In genomic region chr17:6455321-6455705, GRCh38 we compare ENCODE assay signal across 8 cellular contexts. TPM values are rescaled to one million over a fixed set of nuclear protein-coding genes. Genes with fewer than 3 reads are reported as not detected.
DNase-seq lines count a peak whose midpoint lies in the region; ATAC-seq, FAIRE-seq and TF ChIP-seq lines count a peak whose summit lies in the region.

No MANE protein-coding gene starts in this region.

- no peak overlapping the region for H3K56ac ChIP-seq in H1 (replicated peaks; ENCODE audit: insufficient read length, low read depth, low read length)

- H2AFZ ChIP-seq in H1 (ENCODE audit: low read length) (no peak overlapping the region), neuronal stem cell (ENCODE audit: low read length) (peak overlapping the region; percentile 24)

- no peak; a peak in 1 of 3 replicates for TF ChIP-seq POLR2A in H1 (IDR thresholded peaks at IDR 0.05; ENCODE audit: control extremely low read depth in 1 of 2, low read depth in 2 of 2, low read length in 2 of 2)

- H3K4me1 ChIP-seq in H1 (replicated peaks in 1 of 4; ENCODE audit: control insufficient read depth in 3 of 4, insufficient read depth in 4 of 4, low read length in 3 of 4) = peaks cover 2 to 49% (median 28%) of the 10 kb centered on the region in 4 experiments
- H3K4me1 ChIP-seq in neuronal stem cell (ENCODE audit: control insufficient read depth in 2 of 2, insufficient read depth in 1 of 2, low read depth in 1 of 2, low read length in 2 of 2) = peaks cover 21 to 29% of the 10 kb centered on the region in 2 donors

- H3K4me2 ChIP-seq in H1 (ENCODE audit: insufficient read depth in 1 of 2, low read depth in 2 of 2, low read length in 2 of 2) (peak overlapping the region; percentile 95 to 99), neuronal stem cell (ENCODE audit: insufficient read depth, low read length, poor library complexity, severe bottlenecking) (peak overlapping the region; percentile 79)

- H3K9me3 ChIP-seq in H1 (ENCODE audit: insufficient read depth in 2 of 2, low read depth in 1 of 2, low read length in 1 of 2) (no peaks in the 10 kb centered on the region), neuronal stem cell (replicated peaks in 1 of 2; ENCODE audit: control insufficient read depth in 2 of 2, insufficient read depth in 1 of 2, low read depth in 1 of 2, low read length in 2 of 2) (no peaks in the 10 kb centered on the region)

- peak overlapping the region in 2 of 4 experiments; percentile 74 to 80; a peak in 5 of 7 replicates for H3K9ac ChIP-seq in H1 (replicated peaks in 1 of 4; ENCODE audit: extremely low read depth in 1 of 4, low read depth in 3 of 4, low read length in 3 of 4)
- H3K9ac ChIP-seq in neuronal stem cell (ENCODE audit: low read depth, low read length, poor library complexity) = peak overlapping the region; percentile 85

- H3K27me3 ChIP-seq in H1 (replicated peaks in 1 of 4; ENCODE audit: control insufficient read depth in 3 of 4, extremely low read depth in 1 of 4, insufficient read depth in 3 of 4, low read length in 3 of 4) (no peaks in the 10 kb centered on the region; a peak in 3 of 7 replicates), neuronal stem cell (ENCODE audit: control insufficient read depth in 3 of 3, insufficient read depth in 3 of 3, low read depth in 1 of 3, low read length in 3 of 3) (no peaks in the 10 kb centered on the region)

- H2BK120ac ChIP-seq in H1 (replicated peaks; ENCODE audit: low read depth, low read length) (no peak overlapping the region), neuronal stem cell (ENCODE audit: low read depth, low read length) (peak overlapping the region; percentile 99)

- H3K27ac ChIP-seq in H1 (ENCODE audit: low read depth, low read length) = 0 out of 2 replicates have a peak overlapping the region, but pooled peaks have one; percentile 51
- no peak overlapping the region for H3K27ac ChIP-seq in neuronal stem cell (replicated peaks; ENCODE audit: low read length)

- TF ChIP-seq EP300 in H1 (IDR thresholded peaks at IDR 0.05; ENCODE audit: borderline replicate concordance in 1 of 2, low read depth in 2 of 2, low read length in 2 of 2) = no peak

- H2AK5ac ChIP-seq in H1 (ENCODE audit: low read depth, low read length) = no peak overlapping the region
- peak overlapping the region; percentile 13 for H2AK5ac ChIP-seq in neuronal stem cell (ENCODE audit: low read depth, low read length)

- H3K14ac ChIP-seq in H1 (ENCODE audit: insufficient read length) (no peak overlapping the region), neuronal stem cell (ENCODE audit: low read length) (peak overlapping the region; percentile 76)

- H3K27me3 Mint-ChIP-seq in T-cell (no peaks in the 10 kb centered on the region), Calu3 (ENCODE audit: unreplicated experiment) (no peaks in the 10 kb centered on the region)

- peak overlapping the region; percentile 50 for H4K5ac ChIP-seq in H1 (ENCODE audit: insufficient read length, low read depth, low read length)

- H2BK5ac ChIP-seq in H1 (ENCODE audit: low read depth, low read length) (peak overlapping the region; percentile 78; the same call in 1 of the 2 replicates), neuronal stem cell (ENCODE audit: low read length) (peak overlapping the region; percentile 58)

- H3K36me3 ChIP-seq in H1 (ENCODE audit: control insufficient read depth in 2 of 4, insufficient read depth in 4 of 4, low read length in 3 of 4) = peaks cover 0 to 9% (median 3%) of the 10 kb centered on the region in 4 experiments; a peak in 5 of 8 replicates
- H3K36me3 ChIP-seq in neuronal stem cell (replicated peaks in 1 of 2; ENCODE audit: control insufficient read depth in 2 of 2, insufficient read depth in 2 of 2, low read length in 2 of 2) = peaks cover 6 to 21% of the 10 kb centered on the region in 2 donors

- H3K18ac ChIP-seq in H1 (ENCODE audit: extremely low read depth, low read length) (peak overlapping the region; percentile 90; the same call in 1 of the 2 replicates), neuronal stem cell (ENCODE audit: low read length) (peak overlapping the region; percentile 97)

- intact Hi-C loops in Calu3 (cut with micrococcal nuclease; ENCODE audit: unreplicated experiment) = no loop called here

- H2BK12ac ChIP-seq in H1 (ENCODE audit: low read depth, low read length) = no peak overlapping the region
- H2BK12ac ChIP-seq in neuronal stem cell (ENCODE audit: low read length) = peak overlapping the region; percentile 59

- CTCF ChIA-PET in T-cell (lab: Charles Lee) (interaction anchor here in 1 of 2 donors (1.0 kb wide), 1 partner anchor 20 kb away, joined by 4 read pairs; the partner anchor contains the start of gene AIPL1), H1 (lab: Charles Lee; ENCODE audit: partially characterized antibody) (interaction anchor here (0.8 to 2.0 kb wide), 3 partner anchors 10 to 42 kb away, joined by 3 to 9 read pairs (median 3); no protein-coding TSS in a partner anchor), Calu3 (lab: Charles Lee) (no interaction called here)

- H3K27ac Mint-ChIP-seq in T-cell = peak overlapping the region; percentile 66 to 73
- no peak overlapping the region for H3K27ac Mint-ChIP-seq in Calu3 (ENCODE audit: unreplicated experiment)

- no peak overlapping the region for H3K23ac ChIP-seq in H1 (ENCODE audit: insufficient read length)
- H3K23ac ChIP-seq in neuronal stem cell (ENCODE audit: low read depth, low read length, poor library complexity) = peak overlapping the region; percentile 44

- H4K91ac ChIP-seq in H1 (replicated peaks; ENCODE audit: insufficient read length, low read length) (peak overlapping the region; percentile 67), neuronal stem cell (ENCODE audit: low read depth, low read length, poor library complexity) (no peak overlapping the region)

- POLR2A ChIA-PET in T-cell (lab: Charles Lee) = no interaction called here
- POLR2A ChIA-PET in H1 (lab: Charles Lee; ENCODE audit: partially characterized antibody) = interaction anchor here (0.6 to 4.4 kb wide), 14 partner anchors 8 to 702 kb away, joined by 3 to 58 read pairs (median 4); partner anchors contain the start of gene PIMREG

- no peaks in the 10 kb centered on the region for H3K79me2 ChIP-seq in H1 (ENCODE audit: control insufficient read depth in 1 of 2, insufficient read depth in 2 of 2, low read length in 2 of 2)

- H3K9me3 Mint-ChIP-seq in T-cell (no peaks in the 10 kb centered on the region), Calu3 (ENCODE audit: low read depth, unreplicated experiment) (no peaks in the 10 kb centered on the region)

- BruUV-seq in Calu3 (replicated peaks; lab: Mats Ljungman, UMichigan) = no TSS peak

- WGBS in H1 (ENCODE audit: extremely low coverage in 1 of 2, insufficient coverage in 1 of 2, insufficient read length in 1 of 2, insufficient replicate concordance in 2 of 2, low coverage in 1 of 2, low lambda C conversion rate in 2 of 2, missing lambda C conversion rate in 1 of 2), 2 experiments = 6% methylated on average over 18 of the region's 35 CpGs; no CpG with 5 or more reads in 1 of the 2 experiments
- no CpG with 5 or more reads among the region's 35 CpGs for WGBS in neuronal stem cell (ENCODE audit: extremely low coverage in 2 of 2, insufficient read length in 2 of 2, insufficient replicate concordance in 1 of 2), 2 donors

- H3K4ac ChIP-seq in H1 (replicated peaks; ENCODE audit: insufficient read length, low read depth, low read length) (no peak overlapping the region), neuronal stem cell (ENCODE audit: low read length) (peak overlapping the region; percentile 80)

- H3K4me3 ChIP-seq in H1 (ENCODE audit: extremely low read depth in 1 of 4, insufficient read depth in 2 of 4, low read depth in 3 of 4, low read length in 4 of 4) (peak overlapping the region; percentile 49 to 75 (median 74)), neuronal stem cell (ENCODE audit: low read length in 2 of 2) (peak overlapping the region in 1 of 2 donors; percentile 75)

- H3K4me3 Mint-ChIP-seq in T-cell (peak overlapping the region; percentile 32 to 68 (median 65)), Calu3 (ENCODE audit: low read depth, unreplicated experiment) (no peak overlapping the region)

- H3K36me3 Mint-ChIP-seq in T-cell (no peaks in the 10 kb centered on the region), Calu3 (ENCODE audit: insufficient read depth, unreplicated experiment) (peaks cover 18% of the 10 kb centered on the region)

- no peak for FAIRE-seq in H1 (lab: Jason Lieb, UNC)

- ATAC-seq in T-cell (replicated peaks in 1 of 4) (peak; percentile 86 to 96 (median 92)), HG03354 (IDR thresholded peaks at IDR 0.05; ENCODE audit: poor library complexity, severe bottlenecking, unreplicated experiment) (no peak), HG02678 (IDR thresholded peaks at IDR 0.05; ENCODE audit: unreplicated experiment) (no peak)

- peaks cover 0 to 2% of the 10 kb centered on the region in 2 experiments for H4K20me1 ChIP-seq in H1 (replicated peaks in 1 of 2; ENCODE audit: control insufficient read depth in 1 of 2, insufficient read depth in 2 of 2, low read length in 2 of 2)

- DNase-seq in DMS153 treated with DMSO at 0.1 percent for 48 hours (lab: John Stamatoyannopoulos, UW; ENCODE audit: unreplicated experiment) = peak; percentile 23
- DNase-seq in T-cell = peak; percentile 14 to 60 (median 40)
- DNase-seq in H1 (ENCODE audit: low read depth in 1 of 2, low spot score in 2 of 2) = peak in 1 of 2 experiments; percentile 73
- no peak for DNase-seq in neuronal stem cell (ENCODE audit: low spot score)
- no peak for DNase-seq in NCI-H1694 treated with DMSO at 0.1 percent for 48 hours (lab: John Stamatoyannopoulos, UW)
- no peak for DNase-seq in Calu3

- H2BK15ac ChIP-seq in H1 (ENCODE audit: low read length) (peak overlapping the region; percentile 46; the same call in 1 of the 2 replicates), neuronal stem cell (ENCODE audit: low read length) (peak overlapping the region; percentile 4)

- H3K23me2 ChIP-seq in H1 (ENCODE audit: low read depth, low read length) = peaks cover 12% of the 10 kb centered on the region

- H2BK20ac ChIP-seq in H1 (ENCODE audit: low read length) = no peak overlapping the region

- TF ChIP-seq CTCF in H1 (IDR thresholded peaks at IDR 0.05; ENCODE audit: control extremely low read depth in 1 of 3, insufficient read depth in 1 of 3, low read depth in 1 of 3, low read length in 3 of 3) (no peak), Calu3 (IDR thresholded peaks at IDR 0.05; ENCODE audit: unreplicated experiment) (no peak)

- H4K8ac ChIP-seq in H1 (ENCODE audit: extremely low read depth, insufficient read depth, low read length) (peak overlapping the region; percentile 39; the same call in 1 of the 2 replicates), neuronal stem cell (ENCODE audit: low read depth, low read length) (no peak overlapping the region)

- H3K79me1 ChIP-seq in H1 (ENCODE audit: low read depth, low read length) = no peaks in the 10 kb centered on the region
- H3K79me1 ChIP-seq in neuronal stem cell (ENCODE audit: low read depth, low read length) = no peaks in the 10 kb centered on the region

- TF ChIP-seq RAD21 in H1 (IDR thresholded peaks at IDR 0.05 in 1 of 2, conservative IDR thresholded peaks at IDR 0.05 in 1 of 2; ENCODE audit: low read depth in 2 of 2, low read length in 2 of 2) = no peak

- H3K4me1 Mint-ChIP-seq in T-cell (peaks cover 11 to 24% (median 23%) of the 10 kb centered on the region in 3 donors), Calu3 (ENCODE audit: low read depth, unreplicated experiment) (peaks cover 12% of the 10 kb centered on the region)

RNA-seq across cellular contexts. Expression of gene PIMREG, which starts 11.1 kb away (rescaled TPM):
- total RNA-seq in T-cell = under 1 TPM in 3 of 5 donors, not detected in 2; 0.23 to 0.79 (median 0.43) TPM
- total RNA-seq in H1 (2021; fragmentation: NEBNext Ultra II Directional; extraction: Animal tissue kit (Norgen Biotek cat#: 25700)) = 133 and 143 TPM in 2 replicates
- 126 and 148 TPM in 2 replicates for polyA plus RNA-seq in H1 (2011; rRNA removed)
- 154 TPM for polyA plus RNA-seq in H1 (2011; cell fraction: cytosol; rRNA removed)
- 223 TPM for polyA plus RNA-seq in H1 (2011; cell fraction: nucleus; rRNA removed)
- 83.9 to 119 TPM (median 107 TPM) in 4 replicates for polyA plus RNA-seq in H1 (2012, experiment 1 of 2)
- 116 TPM for polyA plus RNA-seq in H1 (2012, experiment 2 of 2)
- 64.4 TPM for polyA plus RNA-seq in H1 (2013, experiment 1 of 2)
- polyA plus RNA-seq in H1 (2013, experiment 2 of 2) = 62.7 TPM
- polyA minus RNA-seq in H1 (2011; rRNA and poly(A)+ RNA removed) = 55.3 and 66.3 TPM in 2 replicates
- polyA minus RNA-seq in H1 (2011; cell fraction: cytosol; rRNA and poly(A)+ RNA removed) = 56.3 TPM
- polyA minus RNA-seq in H1 (2011; cell fraction: nucleus; rRNA and poly(A)+ RNA removed) = 68.8 TPM
- 103 TPM for polyA plus RNA-seq in neuronal stem cell (2013, experiment 1 of 2)
- 98.6 TPM for polyA plus RNA-seq in neuronal stem cell (2013, experiment 2 of 2)
- 24.3 and 28.3 TPM in 2 replicates for total RNA-seq in Calu3 (2022)

RNA-seq across cellular contexts. Expression of gene AIPL1, which starts 20.4 kb away (rescaled TPM):
- not detected for total RNA-seq in T-cell
- total RNA-seq in H1 (2021; fragmentation: NEBNext Ultra II Directional; extraction: Animal tissue kit (Norgen Biotek cat#: 25700)) = 0.71 TPM in 1 of 2 replicates, not detected in the other
- 0.56 and 0.89 TPM in 2 replicates for polyA plus RNA-seq in H1 (2011; rRNA removed)
- polyA plus RNA-seq in H1 (2011; cell fraction: cytosol; rRNA removed) = 1.6 TPM
- 0.78 TPM for polyA plus RNA-seq in H1 (2011; cell fraction: nucleus; rRNA removed)
- 0.22 to 0.55 TPM (median 0.40 TPM) in 4 replicates for polyA plus RNA-seq in H1 (2012, experiment 1 of 2)
- 0.09 TPM for polyA plus RNA-seq in H1 (2012, experiment 2 of 2)
- polyA plus RNA-seq in H1 (2013, experiment 1 of 2) = 0.14 TPM
- 0.29 TPM for polyA plus RNA-seq in H1 (2013, experiment 2 of 2)
- 0.20 and 0.22 TPM in 2 replicates for polyA minus RNA-seq in H1 (2011; rRNA and poly(A)+ RNA removed)
- polyA minus RNA-seq in H1 (2011; cell fraction: cytosol; rRNA and poly(A)+ RNA removed) = not detected
- not detected for polyA minus RNA-seq in H1 (2011; cell fraction: nucleus; rRNA and poly(A)+ RNA removed)
- polyA plus RNA-seq in neuronal stem cell (2013, experiment 1 of 2) = 0.26 TPM
- 0.35 TPM for polyA plus RNA-seq in neuronal stem cell (2013, experiment 2 of 2)
- not detected in 2 replicates for total RNA-seq in Calu3 (2022)

Comparison
In these comparisons a context has a peak if more than half of its experiments do, and no peak if none do; other contexts are left out.
1. DNase-seq: peak in DMS153 treated with DMSO at 0.1 percent for 48 hours (single experiment) and T-cell (34 of 34); none in neuronal stem cell (single experiment), NCI-H1694 treated with DMSO at 0.1 percent for 48 hours (single experiment) and Calu3 (single experiment).
2. ATAC-seq: peak in T-cell (4 of 4); none in HG03354 (single experiment) and HG02678 (single experiment).
3. RNA of gene PIMREG, which starts 11.1 kb away (total RNA-seq): 133 to 143 TPM in H1 and 24.3 to 28.3 TPM in Calu3; 0.23 to 0.79 TPM in T-cell; every median in the first group is over 10 times any median in the second.